8 cellular contexts compared by ENCODE assay signal in the genomic region with DNA sequence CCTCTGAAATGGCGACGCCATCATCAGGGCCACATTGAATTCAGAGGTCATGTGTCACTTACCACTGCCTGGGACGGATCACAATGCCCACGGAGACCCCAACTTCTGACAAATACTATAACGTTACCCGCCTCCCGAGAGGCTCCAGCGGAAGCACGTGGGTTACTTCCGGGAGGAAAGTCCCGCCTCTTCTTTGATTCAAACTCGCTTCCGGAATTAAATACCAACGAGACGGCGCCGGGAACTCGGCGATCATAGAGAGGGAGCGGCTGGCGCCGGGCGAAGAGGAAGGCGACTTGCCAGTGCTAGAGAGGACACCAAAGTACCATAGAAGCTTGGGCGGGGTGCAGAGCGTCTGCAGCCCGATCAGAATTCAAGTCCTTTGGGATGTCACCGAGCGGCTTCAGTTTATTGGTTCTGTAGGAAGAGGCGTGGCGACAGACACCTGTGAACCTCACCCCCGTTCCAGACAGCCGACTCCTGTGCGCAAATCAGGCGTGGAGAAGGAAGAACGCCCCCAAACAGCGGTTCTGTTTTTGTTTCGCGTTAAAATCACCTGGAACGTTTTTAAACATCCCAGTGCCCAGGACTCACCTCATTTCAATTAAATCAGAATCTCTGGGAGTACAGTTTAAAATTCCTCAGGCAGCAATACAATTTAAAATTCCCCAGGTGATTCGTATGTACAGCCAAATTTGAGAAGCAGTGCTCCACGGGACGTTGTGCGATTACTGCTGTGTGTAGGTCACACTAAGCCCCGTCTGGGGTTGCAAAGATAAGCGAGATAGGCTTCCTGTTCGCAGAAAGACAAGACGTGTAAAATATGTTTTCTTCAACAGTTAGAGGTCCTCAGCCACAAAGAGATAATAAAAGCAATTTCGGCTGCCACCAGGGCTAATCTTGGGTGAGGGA. TPM values are rescaled to one million over a fixed set of nuclear protein-coding genes. Genes with fewer than 3 reads are reported as not detected.
A peak's percentile ranks its signal among the peaks of the same experiment; 100 is the strongest.
DNase-seq lines count a peak whose midpoint lies in the region; ATAC-seq and TF ChIP-seq lines count a peak whose summit lies in the region.

A gene with protein sequence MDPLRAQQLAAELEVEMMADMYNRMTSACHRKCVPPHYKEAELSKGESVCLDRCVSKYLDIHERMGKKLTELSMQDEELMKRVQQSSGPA (minus strand): TSS at position 159 of the 912 bp plus-strand sequence. CDS start 565 bp downstream, outside the sequence.

- TF ChIP-seq CTCF in WERI-Rb-1 (IDR thresholded peaks at IDR 0.05; ENCODE audit: low read depth, low read length) (no peak), mammary epithelial cell (conservative IDR thresholded peaks at IDR 0.05 in 1 of 2, IDR thresholded peaks at IDR 0.05 in 1 of 2; ENCODE audit: extremely low read depth in 1 of 2, insufficient read depth in 1 of 2, low read depth in 1 of 2, low read length in 2 of 2) (no peak)

- H3K36me3 ChIP-seq in WERI-Rb-1 (peaks cover 15% of the 10 kb centered on the region), mammary epithelial cell (ENCODE audit: insufficient read depth, low read length) (peaks cover 7% of the 10 kb centered on the region), skeletal muscle tissue (ENCODE audit: control insufficient read depth in 3 of 3, insufficient read depth in 3 of 3, low read length in 3 of 3) (peaks cover 6 to 11% (median 10%) of the 10 kb centered on the region in 3 donors)

- peaks cover 23% of the 10 kb centered on the region for H3K79me2 ChIP-seq in mammary epithelial cell (ENCODE audit: insufficient read depth, low read length)

- DNase-seq in ACHN: peak; percentile 97
- DNase-seq in NCI-H2227 (lab: John Stamatoyannopoulos, UW; ENCODE audit: unreplicated experiment): peak; percentile 99
- DNase-seq in WERI-Rb-1: peak; percentile 96
- peak; percentile 99 for DNase-seq in mammary epithelial cell

- H3K27ac ChIP-seq in WERI-Rb-1: peak within 1 kb of the TSS; percentile 78
- H3K27ac ChIP-seq in mammary epithelial cell (ENCODE audit: insufficient read depth, low read depth, low read length): peak within 1 kb of the TSS; percentile 65
- H3K27ac ChIP-seq in skeletal muscle tissue (ENCODE audit: low read depth, low read length): peak within 1 kb of the TSS; percentile 89

- peak within 1 kb of the TSS; percentile 91 for H3K4me2 ChIP-seq in mammary epithelial cell (ENCODE audit: insufficient read depth, low read depth, low read length)

- H4K20me1 ChIP-seq in mammary epithelial cell (ENCODE audit: insufficient read depth, low read length): no peaks in the 10 kb centered on the region

- peak within 1 kb of the TSS; percentile 80 for H3K9ac ChIP-seq in mammary epithelial cell (ENCODE audit: insufficient read depth, low read length)
- peak within 1 kb of the TSS; percentile 82 to 87 (median 84) for H3K9ac ChIP-seq in skeletal muscle tissue (ENCODE audit: low read depth in 1 of 3, low read length in 3 of 3)

- no TSS peak for BruUV-seq in mammary epithelial cell (replicated peaks; lab: Mats Ljungman, UMichigan)

- H3K27me3 ChIP-seq in WERI-Rb-1 (ENCODE audit: insufficient read depth, low read depth, severe bottlenecking): no peaks in the 10 kb centered on the region
- H3K27me3 ChIP-seq in mammary epithelial cell (ENCODE audit: insufficient read depth, low read length): no peaks in the 10 kb centered on the region
- no peaks in the 10 kb centered on the region for H3K27me3 ChIP-seq in skeletal muscle tissue (ENCODE audit: control insufficient read depth in 3 of 3, insufficient read depth in 3 of 3, low read length in 3 of 3)

- ATAC-seq in GM18873 (IDR thresholded peaks at IDR 0.05; ENCODE audit: low FRiP score, unreplicated experiment) (peak; percentile 99), HG03139 (IDR thresholded peaks at IDR 0.05; ENCODE audit: unreplicated experiment) (peak; percentile 98)

- H3K4me1 ChIP-seq in mammary epithelial cell (ENCODE audit: insufficient read depth, low read length) (peaks cover 21% of the 10 kb centered on the region), skeletal muscle tissue (ENCODE audit: control insufficient read depth in 3 of 3, insufficient read depth in 3 of 3, low read length in 3 of 3) (peaks cover 7 to 13% (median 12%) of the 10 kb centered on the region in 3 donors)

- 2% methylated on average over 38 of the region's 49 CpGs for WGBS in mammary epithelial cell (ENCODE audit: low coverage, missing lambda C conversion rate)

- peak within 1 kb of the TSS; percentile 95 for H2AFZ ChIP-seq in mammary epithelial cell (ENCODE audit: low read depth, low read length)

- H3K4me3 ChIP-seq in WERI-Rb-1 (ENCODE audit: low read depth, low read length) (peak within 1 kb of the TSS; percentile 85), mammary epithelial cell (replicated peaks in 1 of 3; ENCODE audit: insufficient read depth in 1 of 3, low read depth in 2 of 3, low read length in 3 of 3) (peak within 1 kb of the TSS; percentile 55 to 77 (median 75)), iPS-18c (ENCODE audit: insufficient read depth, low read depth, low read length) (peak within 1 kb of the TSS; percentile 88), skeletal muscle tissue (ENCODE audit: low read length in 3 of 3) (peak within 1 kb of the TSS; percentile 90 to 97 (median 96))

- dilution Hi-C loops in mammary epithelial cell (cut with HindIII; ENCODE audit: low sequenced_read_pairs): no loop called here

- CTCF ChIA-PET in mammary epithelial cell (lab: Charles Lee; ENCODE audit: low non-redundant PET): interaction anchor here (0.8 kb wide), 1 partner anchor 1721 kb away, joined by 4 read pairs; no protein-coding TSS in a partner anchor

- intact Hi-C loops in mammary epithelial cell (cut with micrococcal nuclease): loop anchor here (2.0 kb wide), 2 partner anchors 38 to 114 kb away; no protein-coding TSS in a partner anchor

- H3K9me3 ChIP-seq in WERI-Rb-1 (ENCODE audit: severe bottlenecking) (no peaks in the 10 kb centered on the region), mammary epithelial cell (replicated peaks; ENCODE audit: insufficient read depth, low read length) (no peaks in the 10 kb centered on the region), iPS-18c (ENCODE audit: control insufficient read depth, insufficient read depth, low read length) (no peaks in the 10 kb centered on the region), skeletal muscle tissue (ENCODE audit: control insufficient read depth in 3 of 3, low read length in 3 of 3) (no peaks in the 10 kb centered on the region)

- in situ Hi-C loops in ACHN (cut with HindIII; ENCODE audit: low pct_ligation_motif_present, low pct_unique_long_range_greater_than_20kb, low sequenced_read_pairs): no loop called here
- in situ Hi-C loops in mammary epithelial cell (cut with MboI; ENCODE audit: low sequenced_read_pairs in 2 of 2): no loop called here

RNA-seq across cellular contexts. Expression of the gene that starts here (rescaled TPM):
- total RNA-seq in mammary epithelial cell: 10 to 100 TPM; 24.8 to 58.9 TPM
- 124 TPM for polyA plus RNA-seq in mammary epithelial cell
- 173 TPM for polyA minus RNA-seq in mammary epithelial cell
- 64.2 TPM for total RNA-seq in skeletal muscle tissue

Comparison
In these comparisons a context has a peak if more than half of its experiments do, and no peak if none do; other contexts are left out.
1. Peak in every context shown above with its lines: DNase-seq, ATAC-seq, H3K4me3 ChIP-seq and H3K27ac ChIP-seq.